Comparison of ENCODE assay signal across 8 cellular contexts in the genomic region with DNA sequence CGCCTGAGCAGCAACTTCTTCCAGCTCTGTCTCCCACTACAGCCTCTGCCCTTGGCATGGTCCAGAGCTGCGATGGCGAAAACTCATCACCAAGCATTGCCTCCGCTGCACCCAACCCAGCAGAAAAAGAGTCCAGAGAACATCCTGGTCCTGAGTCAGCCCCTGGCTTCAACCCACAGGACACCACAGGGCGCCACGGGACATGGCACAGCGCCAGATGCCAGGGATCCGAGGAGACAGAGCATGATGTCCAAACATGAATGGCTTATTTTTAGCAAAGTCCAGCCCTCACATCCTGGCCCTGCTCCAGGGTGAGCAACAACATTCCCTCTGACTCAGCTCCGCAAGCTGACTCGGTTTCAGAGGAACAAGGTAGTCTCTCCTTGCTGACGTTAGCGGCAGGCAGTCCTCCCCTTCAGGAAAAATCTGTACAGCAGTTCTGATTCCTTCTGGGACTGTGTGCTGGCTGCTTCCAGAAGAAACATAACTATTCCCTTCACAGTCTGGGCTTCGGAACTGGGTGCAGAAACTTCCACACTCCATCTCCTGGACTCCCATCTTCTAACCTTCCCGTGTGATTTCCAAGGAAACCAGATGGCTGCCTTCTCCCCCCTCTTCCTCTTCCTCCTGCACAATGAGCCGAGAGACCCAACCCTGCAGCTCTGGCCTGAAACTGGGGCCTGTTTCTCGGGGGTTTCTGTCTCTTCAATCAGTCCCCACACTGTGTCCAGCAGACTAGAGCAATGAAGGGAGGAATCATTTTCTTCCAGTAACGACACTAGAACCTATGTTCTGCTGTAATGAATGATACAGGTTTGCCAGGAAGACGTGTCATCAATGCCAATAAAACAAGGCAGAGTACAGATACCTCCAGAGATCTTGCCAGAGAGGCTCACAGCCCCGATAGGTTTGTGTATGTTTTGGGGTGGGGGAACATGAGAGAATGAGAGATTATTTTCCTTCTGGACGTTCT.
DNase-seq lines count a peak whose midpoint lies in the region; ATAC-seq and TF ChIP-seq lines count a peak whose summit lies in the region.

No MANE protein-coding gene starts in this region.

- H3K9ac ChIP-seq in mesendoderm (ENCODE audit: low read length): no peak overlapping the region

- H4K5ac ChIP-seq in mesendoderm (ENCODE audit: low read length): no peak overlapping the region

- H2BK15ac ChIP-seq in mesendoderm (replicated peaks; ENCODE audit: low read depth): no peak overlapping the region

- H3K4me1 ChIP-seq in mesendoderm (ENCODE audit: control insufficient read depth, low read depth, low read length): no peaks in the 10 kb centered on the region

- no peak for ATAC-seq in GM18502 (IDR thresholded peaks at IDR 0.05; ENCODE audit: poor library complexity, unreplicated experiment)

- H3K23ac ChIP-seq in mesendoderm (ENCODE audit: low read length): no peak overlapping the region

- no peaks in the 10 kb centered on the region for H3K36me3 ChIP-seq in mesendoderm (ENCODE audit: control insufficient read depth, insufficient read depth, low read length)

- no peak overlapping the region for H2BK120ac ChIP-seq in mesendoderm (ENCODE audit: low read depth, low read length)

- no peak overlapping the region for H3K4me2 ChIP-seq in mesendoderm (ENCODE audit: low read length)

- no peaks in the 10 kb centered on the region for H3K27me3 ChIP-seq in mesendoderm (ENCODE audit: insufficient read depth, low read length, poor library complexity)

- no peak overlapping the region for H3K4ac ChIP-seq in mesendoderm (ENCODE audit: low read depth, low read length)

- H3K4me3 ChIP-seq in AG10803 (ENCODE audit: low read length): peak overlapping the region; percentile 20
- peak overlapping the region in 1 of 2 donors; percentile 12 for H3K4me3 ChIP-seq in cardiac fibroblast (replicated peaks in 1 of 2; ENCODE audit: low read depth in 2 of 2, low read length in 2 of 2)
- no peak overlapping the region for H3K4me3 ChIP-seq in mesendoderm (ENCODE audit: low read length)

- no peak for TF ChIP-seq CTCF in AG10803 (conservative IDR thresholded peaks at IDR 0.05; ENCODE audit: low read length)
- no peak for TF ChIP-seq CTCF in cardiac fibroblast (IDR thresholded peaks at IDR 0.05; ENCODE audit: low read depth, low read length)

- no peak overlapping the region for H4K8ac ChIP-seq in mesendoderm (ENCODE audit: low read depth, low read length)

- no peaks in the 10 kb centered on the region for H3K79me1 ChIP-seq in mesendoderm (ENCODE audit: low read length)

- DNase-seq in AG10803 (ENCODE audit: low read depth): peak; percentile 99
- DNase-seq in NCI-H146 treated with DMSO at 0.1 percent for 48 hours (lab: John Stamatoyannopoulos, UW; ENCODE audit: unreplicated experiment): peak; percentile 33
- DNase-seq in cardiac fibroblast (ENCODE audit: low read depth in 2 of 2): peak; percentile 100
- peak; percentile 100 for DNase-seq in kidney tubule cell (ENCODE audit: low spot score)
- peak; percentile 47 to 99 (median 87) for DNase-seq in substantia nigra (lab: John Stamatoyannopoulos, UW)
- no peak for DNase-seq in mesendoderm
- DNase-seq in activated CD8-positive, alpha-beta memory T cell treated with anti-CD3 and anti-CD28 coated beads, Interleukin-2, amount 50 U/mL, for 48 hours: no peak

- peak overlapping the region; percentile 93 for H3K27ac ChIP-seq in substantia nigra (ENCODE audit: low read depth, low read length, poor library complexity, severe bottlenecking)
- H3K27ac ChIP-seq in mesendoderm (ENCODE audit: low read depth, low read length): no peak overlapping the region

- H2AK5ac ChIP-seq in mesendoderm (ENCODE audit: low read length): no peak overlapping the region

- no peak overlapping the region for H2BK5ac ChIP-seq in mesendoderm (ENCODE audit: low read length)

- no peaks in the 10 kb centered on the region for H3K79me2 ChIP-seq in mesendoderm (ENCODE audit: control insufficient read depth, insufficient read depth, low read length)

- WGBS in mesendoderm (ENCODE audit: extremely low coverage, insufficient coverage, low lambda C conversion rate): no CpG with 5 or more reads among the region's 20 CpGs

- H3K56ac ChIP-seq in mesendoderm (ENCODE audit: low read length): no peak overlapping the region

- no peak overlapping the region for H3K18ac ChIP-seq in mesendoderm (ENCODE audit: low read length)

Comparison
In these comparisons a context has a peak if more than half of its experiments do, and no peak if none do; other contexts are left out.
1. DNase-seq: peak in AG10803 (single experiment), NCI-H146 treated with DMSO at 0.1 percent for 48 hours (single experiment), cardiac fibroblast (2 of 2), kidney tubule cell (single experiment) and substantia nigra (49 of 49); none in mesendoderm (single experiment) and activated CD8-positive, alpha-beta memory T cell treated with anti-CD3 and anti-CD28 coated beads, Interleukin-2, amount 50 U/mL, for 48 hours (single experiment).